Comparison of ENCODE assay signal across 1 cellular context in the genomic region with DNA sequence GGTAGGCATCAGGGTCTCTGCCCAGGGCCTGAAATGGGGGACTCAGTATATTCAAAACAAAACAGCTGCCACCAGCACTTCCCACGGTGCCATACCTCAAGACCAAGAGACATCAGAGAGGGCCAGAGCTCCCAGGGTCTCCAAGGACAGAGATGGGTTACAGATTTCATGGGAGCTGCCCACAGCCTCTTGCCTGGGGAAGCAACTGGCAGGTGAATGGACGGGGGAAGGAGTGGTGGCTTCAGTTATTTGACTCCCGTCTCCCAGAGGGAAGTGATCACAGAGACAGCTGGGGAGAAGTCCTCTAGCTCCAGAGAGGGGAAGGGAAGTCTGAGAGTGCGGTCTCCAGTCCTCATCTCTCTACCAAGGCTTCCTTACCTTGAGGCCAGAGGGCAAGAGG.
TF ChIP-seq lines count a peak whose summit lies in the region.

No MANE protein-coding gene starts in this region.

TF ChIP-seq in GM23338, 12 proteins besides CTCF, POLR2A, EP300 and RAD21:
- TF ChIP-seq POLR2AphosphoS5 (IDR thresholded peaks at IDR 0.05; ENCODE audit: low read depth) (no peak), REST (IDR thresholded peaks at IDR 0.05; ENCODE audit: unreplicated experiment) (no peak), JUNB (IDR thresholded peaks at IDR 0.05; ENCODE audit: unreplicated experiment) (no peak)
- TF ChIP-seq, protein P1, sequence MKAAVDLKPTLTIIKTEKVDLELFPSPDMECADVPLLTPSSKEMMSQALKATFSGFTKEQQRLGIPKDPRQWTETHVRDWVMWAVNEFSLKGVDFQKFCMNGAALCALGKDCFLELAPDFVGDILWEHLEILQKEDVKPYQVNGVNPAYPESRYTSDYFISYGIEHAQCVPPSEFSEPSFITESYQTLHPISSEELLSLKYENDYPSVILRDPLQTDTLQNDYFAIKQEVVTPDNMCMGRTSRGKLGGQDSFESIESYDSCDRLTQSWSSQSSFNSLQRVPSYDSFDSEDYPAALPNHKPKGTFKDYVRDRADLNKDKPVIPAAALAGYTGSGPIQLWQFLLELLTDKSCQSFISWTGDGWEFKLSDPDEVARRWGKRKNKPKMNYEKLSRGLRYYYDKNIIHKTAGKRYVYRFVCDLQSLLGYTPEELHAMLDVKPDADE (IDR thresholded peaks at IDR 0.05): no peak
